34 cellular contexts compared by ENCODE assay signal in the genomic region with DNA sequence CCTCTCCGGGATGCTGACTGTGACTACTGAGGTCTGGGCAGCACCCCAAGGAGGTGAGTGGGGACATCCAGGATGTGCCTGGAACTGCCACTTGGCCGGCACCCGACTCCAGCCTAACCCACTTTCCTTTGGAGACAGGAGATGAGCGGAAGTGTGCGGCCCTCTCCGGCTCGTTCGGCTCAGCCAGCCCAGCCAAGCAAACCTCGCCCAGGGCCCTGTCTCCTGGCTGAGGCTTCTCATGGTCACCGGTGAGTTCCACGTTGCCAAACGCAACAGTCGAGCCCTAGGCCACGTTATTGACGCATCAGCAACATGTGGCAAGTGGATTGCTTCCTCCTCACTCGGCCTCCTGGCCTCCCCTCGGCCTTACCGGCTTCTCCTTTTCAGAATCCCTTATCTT. TPM values are rescaled to one million over a fixed set of nuclear protein-coding genes. Genes with fewer than 3 reads are reported as not detected.
"Had no signal": no experiment of that assay in that cellular context is flagged by ENCODE, and none has a peak within 500 bp of the region (broad histone marks: within the 10 kb centered on the region; RNA-seq: fewer than 3 reads in every experiment).

No MANE protein-coding gene starts in this region.

- H3K4me3 ChIP-seq: ascending aorta, breast epithelium, cardiac muscle cell, colonic mucosa, esophagus squamous epithelium, gastroesophageal sphincter had no signal

- H3K4me1 ChIP-seq: ascending aorta, breast epithelium, colonic mucosa had no signal

- H3K9me3 ChIP-seq: ascending aorta, breast epithelium, colonic mucosa, esophagus squamous epithelium, gastroesophageal sphincter had no signal

- H3K36me3 ChIP-seq: ascending aorta, breast epithelium, cardiac muscle cell, colonic mucosa, esophagus squamous epithelium, gastroesophageal sphincter had no signal

- DNase-seq: activated CD4-positive, alpha-beta memory T cell treated with anti-CD3 and anti-CD28 coated beads, Interleukin-2, amount 10 ng/mL, durations not matched to agents 7 days and 5 days; activated CD4-positive, alpha-beta T cell treated with anti-CD3 and anti-CD28 coated beads for 36 hours; activated CD4-positive, alpha-beta T cell treated with anti-CD3 and anti-CD28 coated beads, Interleukin-2, amount 10 ng/mL, durations not matched to agents 24 days and 14 days; activated CD4-positive, alpha-beta T cell treated with anti-CD3 and anti-CD28 coated beads, Interleukin-2, amount 50 U/mL, for 4 hours; activated CD4-positive, CD25-positive, alpha-beta regulatory T cell; activated CD4-positive, CD25-positive, alpha-beta regulatory T cell treated with anti-CD3 and anti-CD28 coated beads, Interleukin-2, amount 50 U/mL, for 72 hours; activated CD8-positive, alpha-beta memory T cell treated with anti-CD3 and anti-CD28 coated beads, Interleukin-2, amount 50 U/mL, for 48 hours; activated gamma-delta T cell; activated naive CD4-positive, alpha-beta T cell; activated naive CD4-positive, alpha-beta T cell treated with anti-CD3 and anti-CD28 coated beads, Interleukin-2, amount 10 ng/mL, durations not matched to agents 7 days and 5 days; activated naive CD8-positive, alpha-beta T cell treated with anti-CD3 and anti-CD28 coated beads, Interleukin-2, amount 10 ng/mL, durations not matched to agents 7 days and 5 days; activated T-cell treated with anti-CD3 and anti-CD28 coated beads for 4 hours; activated T-cell treated with anti-CD3 and anti-CD28 coated beads, Interleukin-2, amount 50 U/mL, for 24 hours; activated T-cell treated with anti-CD3 and anti-CD28 coated beads, Interleukin-2, amount 50 U/mL, for 72 hours; central memory CD4-positive, alpha-beta T cell; cerebellar nuclear complex; colonic mucosa; effector CD8-positive, alpha-beta T cell; esophagus squamous epithelium; foreskin melanocyte; T-helper 2 cell had no signal

- H3K27ac ChIP-seq: ascending aorta, breast epithelium, cardiac muscle cell, colonic mucosa, epithelial cell of prostate, esophagus squamous epithelium, gastroesophageal sphincter had no signal

- FAIRE-seq: endometrium, endothelial cell of umbilical vein had no signal

- ATAC-seq: activated CD4-positive, alpha-beta T cell treated with anti-CD3 and anti-CD28 coated beads for 36 hours; activated naive CD4-positive, alpha-beta T cell treated with anti-CD3 and anti-CD28 coated beads, Interleukin-2, amount 50 U/mL, for 72 hours; activated T-cell treated with anti-CD3 and anti-CD28 coated beads, Interleukin-2, amount 50 U/mL, for 72 hours; gastroesophageal sphincter had no signal

RNA-seq across cellular contexts. Expression of a gene that starts 5.5 kb away (rescaled TPM):
- total RNA-seq: activated CD4-positive, alpha-beta memory T cell treated with anti-CD3 and anti-CD28 coated beads, Interleukin-2, amount 10 ng/mL, durations not matched to agents 7 days and 5 days; activated CD4-positive, alpha-beta T cell treated with anti-CD3 and anti-CD28 coated beads for 36 hours; activated CD4-positive, alpha-beta T cell treated with anti-CD3 and anti-CD28 coated beads, Interleukin-2, amount 10 ng/mL, durations not matched to agents 24 days and 14 days; activated naive CD4-positive, alpha-beta T cell treated with anti-CD3 and anti-CD28 coated beads, Interleukin-2, amount 50 U/mL, for 72 hours; activated naive CD8-positive, alpha-beta T cell treated with anti-CD3 and anti-CD28 coated beads, Interleukin-2, amount 10 ng/mL, durations not matched to agents 7 days and 5 days; activated T-cell treated with anti-CD3 and anti-CD28 coated beads, Interleukin-2, amount 50 U/mL, for 72 hours; ascending aorta; cardiac muscle cell; colonic mucosa; dermis microvascular lymphatic vessel endothelial cell; endothelial cell of umbilical vein; esophagus squamous epithelium; fibroblast of lung; fibroblast of villous mesenchyme; gastroesophageal sphincter; glomerular endothelial cell; T-helper 1 cell treated with Interleukin-12 subunit alpha and Interleukin-12 subunit beta and Interleukin-4 antibody, amounts not matched to agents 30 ng/mL and 1 ng/mL, for 36 hours had no signal
- polyA plus RNA-seq: cardiac muscle cell, endothelial cell of umbilical vein, fibroblast of lung had no signal

RNA-seq across cellular contexts. Expression of a gene that starts 26.0 kb away (rescaled TPM):
- total RNA-seq: activated CD4-positive, alpha-beta memory T cell treated with anti-CD3 and anti-CD28 coated beads, Interleukin-2, amount 10 ng/mL, durations not matched to agents 7 days and 5 days had no signal
